ENCODE assay signal across 26 cellular contexts in the genomic region with DNA sequence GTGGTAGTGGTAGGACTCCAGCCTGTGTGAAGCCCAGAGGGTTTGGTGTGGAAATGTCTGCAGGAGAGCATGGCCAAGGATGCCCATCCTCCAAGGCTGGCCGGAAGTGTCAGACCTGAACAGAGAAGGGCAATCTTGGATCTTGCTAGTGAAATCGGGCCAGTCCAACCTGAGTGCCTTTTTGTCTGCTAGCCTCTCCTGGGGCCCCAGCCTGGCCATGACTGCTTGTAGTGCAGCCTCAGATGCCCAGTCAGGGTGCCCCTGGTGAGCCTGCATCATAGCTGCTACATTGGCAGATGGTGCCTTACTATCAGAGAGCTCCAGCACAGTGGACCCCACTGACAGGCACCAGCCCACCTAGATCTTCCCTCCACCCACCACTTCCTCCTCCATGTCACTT.
DNase-seq lines count a peak whose midpoint lies in the region; ATAC-seq, FAIRE-seq and TF ChIP-seq lines count a peak whose summit lies in the region.
"Had no signal": no experiment of that assay in that cellular context is flagged by ENCODE, and none has a peak within 500 bp of the region (broad histone marks: within the 10 kb centered on the region; RNA-seq: fewer than 3 reads in every experiment).

No MANE protein-coding gene starts in this region.

- DNase-seq in IMR-90 (no peak), H1 (ENCODE audit: low read depth in 1 of 2, low spot score in 2 of 2) (no peak), neural progenitor cell (ENCODE audit: low spot score) (no peak), PC-3 (no peak)
- DNase-seq in activated T-helper 1 cell treated with anti-CD3 and anti-CD28 coated beads, Interleukin-12 subunit alpha, Interleukin-12 subunit beta, Interleukin-2, Interleukin-4 antibody, amounts not matched to agents 30 ng/mL and 10 ng/mL and 1 ng/mL, durations not matched to agents 14 hours and 24 hours and 36 hours (ENCODE audit: low spot score): no peak
- DNase-seq: 8988T; ACHN; AML-193; BE2C; CD4-positive, alpha-beta T cell; CD8-positive, alpha-beta memory T cell; DMS 273 treated with DMSO at 0.1 percent for 48 hours; DMS79; EL; GDM1; GM23248; H9 had no signal

- no peak overlapping the region for H2BK12ac ChIP-seq in H1 (ENCODE audit: low read depth, low read length)

- ATAC-seq in IMR-90 (ENCODE audit: low read depth) (no peak), PC-3 (no peak), HG02588 (IDR thresholded peaks at IDR 0.05; ENCODE audit: unreplicated experiment) (no peak)
- ATAC-seq in stimulated activated memory B cell treated with anti-CD40 and anti-IgM and Interleukin-4, amounts not matched to agents 10 μg/mL and 1 μg/mL and 100 μg/mL, for 72 hours: peak; percentile 27
- ATAC-seq: A549, GM12878, HCT116 had no signal

- H2BK20ac ChIP-seq in IMR-90 (ENCODE audit: low read depth, low read length): no peak overlapping the region
- H2BK20ac ChIP-seq in H1 (ENCODE audit: low read length): no peak overlapping the region

- H3K4me3 ChIP-seq in IMR-90 (ENCODE audit: insufficient read depth, low read depth, low read length): no peak overlapping the region
- no peak overlapping the region for H3K4me3 ChIP-seq in H1 (ENCODE audit: extremely low read depth in 1 of 4, insufficient read depth in 2 of 4, low read depth in 3 of 4, low read length in 4 of 4)
- H3K4me3 ChIP-seq in neural progenitor cell: no peak overlapping the region
- no peak overlapping the region for H3K4me3 ChIP-seq in PC-3 (ENCODE audit: low read length)
- H3K4me3 ChIP-seq: A549; BLaER1 treated with 17β-estradiol and CSF1 and Interleukin-3, amounts not matched to agents 10 nM and 100 nM; GM12878; GM23248 had no signal

- H3K36me3 Mint-ChIP-seq in neural progenitor cell: peaks cover 11% of the 10 kb centered on the region
- H3K36me3 Mint-ChIP-seq in stimulated activated memory B cell treated with anti-CD40 and anti-IgM and Interleukin-4, amounts not matched to agents 10 μg/mL and 1 μg/mL and 100 μg/mL, for 72 hours: no peaks in the 10 kb centered on the region
- H3K36me3 Mint-ChIP-seq in activated T-helper 1 cell treated with anti-CD3 and anti-CD28 coated beads, Interleukin-12 subunit alpha, Interleukin-12 subunit beta, Interleukin-2, Interleukin-4 antibody, amounts not matched to agents 30 ng/mL and 10 ng/mL and 1 ng/mL, durations not matched to agents 14 hours and 24 hours and 36 hours (ENCODE audit: low read depth): no peaks in the 10 kb centered on the region
- H3K36me3 Mint-ChIP-seq: CD14-positive monocyte; CD8-positive, alpha-beta memory T cell had no signal

- peak overlapping the region; percentile 58; the same call in 1 of the 3 replicates for H2BK15ac ChIP-seq in IMR-90 (ENCODE audit: low read depth, low read length)
- peak overlapping the region; percentile 9; the same call in 1 of the 2 replicates for H2BK15ac ChIP-seq in H1 (ENCODE audit: low read length)

- H3K4ac ChIP-seq in IMR-90 (ENCODE audit: low read depth, low read length) (no peak overlapping the region), H1 (replicated peaks; ENCODE audit: insufficient read length, low read depth, low read length) (no peak overlapping the region)

- no peaks in the 10 kb centered on the region for H3K9me1 ChIP-seq in IMR-90 (ENCODE audit: insufficient read depth, low read length)

- dilution Hi-C loops in IMR-90 (cut with HindIII; ENCODE audit: low sequenced_read_pairs, unreplicated experiment): no loop called here

- no peaks in the 10 kb centered on the region for H3K23me2 ChIP-seq in H1 (ENCODE audit: low read depth, low read length)

- H3K9me2 ChIP-seq in PC-3 (replicated peaks; ENCODE audit: low read length): no peaks in the 10 kb centered on the region

- no TSS peak for BruUV-seq in IMR-90 (replicated peaks; lab: Mats Ljungman, UMichigan)
- BruUV-seq in PC-3 (replicated peaks; lab: Mats Ljungman, UMichigan): no TSS peak

- TF ChIP-seq EP300 in H1 (IDR thresholded peaks at IDR 0.05; ENCODE audit: borderline replicate concordance in 1 of 2, low read depth in 2 of 2, low read length in 2 of 2): no peak

- H3K79me1 ChIP-seq in IMR-90 (ENCODE audit: low read depth in 1 of 2, low read length in 2 of 2) (no peaks in the 10 kb centered on the region), H1 (ENCODE audit: low read depth, low read length) (no peaks in the 10 kb centered on the region)

- no peak overlapping the region for H3K14ac ChIP-seq in IMR-90 (replicated peaks; ENCODE audit: low read depth, low read length)
- H3K14ac ChIP-seq in H1 (ENCODE audit: insufficient read length): no peak overlapping the region

- H4K20me1 ChIP-seq in IMR-90 (ENCODE audit: insufficient read depth, low read length): no peaks in the 10 kb centered on the region
- peaks cover 0 to 2% of the 10 kb centered on the region in 2 experiments for H4K20me1 ChIP-seq in H1 (replicated peaks in 1 of 2; ENCODE audit: control insufficient read depth in 1 of 2, insufficient read depth in 2 of 2, low read length in 2 of 2)
- no peaks in the 10 kb centered on the region for H4K20me1 ChIP-seq in neural progenitor cell (ENCODE audit: low read depth)
- H4K20me1 ChIP-seq in PC-3 (ENCODE audit: low read length): no peaks in the 10 kb centered on the region
- H4K20me1 ChIP-seq: BLaER1 treated with 17β-estradiol and CSF1 and Interleukin-3, amounts not matched to agents 10 nM and 100 nM had no signal

- H3K18ac ChIP-seq in IMR-90 (ENCODE audit: low read depth, low read length) (no peak overlapping the region), H1 (ENCODE audit: extremely low read depth, low read length) (no peak overlapping the region)

- H3K27ac ChIP-seq in IMR-90 (ENCODE audit: insufficient read depth, low read length) (no peak overlapping the region), H1 (ENCODE audit: low read depth, low read length) (no peak overlapping the region), neural progenitor cell (no peak overlapping the region), PC-3 (ENCODE audit: low read length) (no peak overlapping the region)
- H3K27ac ChIP-seq: A549; BLaER1 treated with 17β-estradiol and CSF1 and Interleukin-3, amounts not matched to agents 10 nM and 100 nM; GM23248 had no signal

- CTCF ChIA-PET in IMR-90 (lab: Yijun Ruan, JAX) (no interaction called here), H1 (lab: Charles Lee; ENCODE audit: partially characterized antibody) (interaction anchor here (1.7 kb wide), 1 partner anchor 20 kb away, joined by 7 read pairs; no protein-coding TSS in a partner anchor), PC-3 (lab: Charles Lee) (no interaction called here)

- peak overlapping the region; percentile 70 for H2AK5ac ChIP-seq in IMR-90 (ENCODE audit: low read depth, low read length)
- no peak overlapping the region for H2AK5ac ChIP-seq in H1 (ENCODE audit: low read depth, low read length)

- peaks cover 14% of the 10 kb centered on the region for H3K4me1 Mint-ChIP-seq in neural progenitor cell
- no peaks in the 10 kb centered on the region for H3K4me1 Mint-ChIP-seq in stimulated activated memory B cell treated with anti-CD40 and anti-IgM and Interleukin-4, amounts not matched to agents 10 μg/mL and 1 μg/mL and 100 μg/mL, for 72 hours
- no peaks in the 10 kb centered on the region for H3K4me1 Mint-ChIP-seq in activated T-helper 1 cell treated with anti-CD3 and anti-CD28 coated beads, Interleukin-12 subunit alpha, Interleukin-12 subunit beta, Interleukin-2, Interleukin-4 antibody, amounts not matched to agents 30 ng/mL and 10 ng/mL and 1 ng/mL, durations not matched to agents 14 hours and 24 hours and 36 hours (ENCODE audit: low read depth)
- H3K4me1 Mint-ChIP-seq: CD14-positive monocyte; CD8-positive, alpha-beta memory T cell had no signal

- WGBS in IMR-90 (ENCODE audit: extremely low coverage in 2 of 2, insufficient read length in 1 of 2), 2 experiments: 100% methylated on average over 1 of the region's 2 CpGs; no CpG with 5 or more reads in 1 of the 2 experiments
- 88% methylated on average over 2 of the region's 2 CpGs; no CpG with 5 or more reads in 1 of the 2 experiments for WGBS in H1 (ENCODE audit: extremely low coverage in 1 of 2, insufficient coverage in 1 of 2, insufficient read length in 1 of 2, insufficient replicate concordance in 2 of 2, low coverage in 1 of 2, low lambda C conversion rate in 2 of 2, missing lambda C conversion rate in 1 of 2), 2 experiments

- POLR2A ChIA-PET in IMR-90 (lab: Charles Lee; ENCODE audit: unreplicated experiment) (no interaction called here), H1 (lab: Charles Lee; ENCODE audit: partially characterized antibody) (no interaction called here), PC-3 (lab: Charles Lee; ENCODE audit: unreplicated experiment) (no interaction called here)

- no peak overlapping the region for H2BK120ac ChIP-seq in IMR-90 (ENCODE audit: low read depth, low read length)
- H2BK120ac ChIP-seq in H1 (replicated peaks; ENCODE audit: low read depth, low read length): no peak overlapping the region

- intact Hi-C loops in IMR-90 (cut with micrococcal nuclease): no loop called here
- intact Hi-C loops in activated T-helper 1 cell treated with anti-CD3 and anti-CD28 coated beads, Interleukin-12 subunit alpha, Interleukin-12 subunit beta, Interleukin-2, Interleukin-4 antibody, amounts not matched to agents 30 ng/mL and 10 ng/mL and 1 ng/mL, durations not matched to agents 14 hours and 24 hours and 36 hours (cut with micrococcal nuclease): no loop called here
- intact Hi-C loops in PC-3 (cut with micrococcal nuclease): no loop called here

- H3K23ac ChIP-seq in IMR-90 (ENCODE audit: low read depth, low read length) (no peak overlapping the region), H1 (ENCODE audit: insufficient read length) (no peak overlapping the region)

- FAIRE-seq in H1 (lab: Jason Lieb, UNC): no peak
- FAIRE-seq: A549, D721Med, GM12878, GM19239 had no signal

- H3K9me3 Mint-ChIP-seq in neural progenitor cell: peaks cover 19% of the 10 kb centered on the region
- no peaks in the 10 kb centered on the region for H3K9me3 Mint-ChIP-seq in stimulated activated memory B cell treated with anti-CD40 and anti-IgM and Interleukin-4, amounts not matched to agents 10 μg/mL and 1 μg/mL and 100 μg/mL, for 72 hours
- H3K9me3 Mint-ChIP-seq in activated T-helper 1 cell treated with anti-CD3 and anti-CD28 coated beads, Interleukin-12 subunit alpha, Interleukin-12 subunit beta, Interleukin-2, Interleukin-4 antibody, amounts not matched to agents 30 ng/mL and 10 ng/mL and 1 ng/mL, durations not matched to agents 14 hours and 24 hours and 36 hours: no peaks in the 10 kb centered on the region
- H3K9me3 Mint-ChIP-seq: H9 had no signal

- peak overlapping the region; percentile 47 for H2AFZ ChIP-seq in IMR-90 (replicated peaks; ENCODE audit: low read length, poor library complexity)
- no peak overlapping the region for H2AFZ ChIP-seq in H1 (ENCODE audit: low read length)
- no peak overlapping the region for H2AFZ ChIP-seq in neural progenitor cell (replicated peaks)
- H2AFZ ChIP-seq in PC-3 (ENCODE audit: low read length): no peak overlapping the region
- H2AFZ ChIP-seq: GM23248 had no signal

- no peak overlapping the region for H4K8ac ChIP-seq in IMR-90 (ENCODE audit: low read depth in 2 of 2, low read length in 2 of 2)
- no peak overlapping the region for H4K8ac ChIP-seq in H1 (ENCODE audit: extremely low read depth, insufficient read depth, low read length)

- peak overlapping the region; percentile 61 for H4K91ac ChIP-seq in IMR-90 (ENCODE audit: insufficient read depth, low read depth, low read length)
- H4K91ac ChIP-seq in H1 (replicated peaks; ENCODE audit: insufficient read length, low read length): no peak overlapping the region

- TF ChIP-seq RAD21 in IMR-90 (IDR thresholded peaks at IDR 0.05; ENCODE audit: low read length) (no peak), H1 (IDR thresholded peaks at IDR 0.05 in 1 of 2, conservative IDR thresholded peaks at IDR 0.05 in 1 of 2; ENCODE audit: low read depth in 2 of 2, low read length in 2 of 2) (no peak)

- TF ChIP-seq POLR2A in IMR-90 (IDR thresholded peaks at IDR 0.05; ENCODE audit: low read depth, low read length): no peak
- no peak for TF ChIP-seq POLR2A in H1 (IDR thresholded peaks at IDR 0.05; ENCODE audit: control extremely low read depth in 1 of 2, low read depth in 2 of 2, low read length in 2 of 2)

- in situ Hi-C loops in IMR-90 (cut with MboI; ENCODE audit: low sequenced_read_pairs): no loop called here

- no peak overlapping the region for H4K5ac ChIP-seq in IMR-90 (ENCODE audit: low read depth, low read length)
- no peak overlapping the region for H4K5ac ChIP-seq in H1 (ENCODE audit: insufficient read length, low read depth, low read length)

- H3K4me1 ChIP-seq in IMR-90 (ENCODE audit: control insufficient read depth, insufficient read depth, low read length): peaks cover 5% of the 10 kb centered on the region; the same call in 1 of the 2 replicates
- no peaks in the 10 kb centered on the region; a peak in 1 of 7 replicates for H3K4me1 ChIP-seq in H1 (replicated peaks in 1 of 4; ENCODE audit: control insufficient read depth in 3 of 4, insufficient read depth in 4 of 4, low read length in 3 of 4)
- H3K4me1 ChIP-seq in neural progenitor cell: peaks cover 30% of the 10 kb centered on the region
- H3K4me1 ChIP-seq in PC-3 (ENCODE audit: insufficient read depth, low read length): peaks cover 12% of the 10 kb centered on the region; the same call in 1 of the 2 replicates
- H3K4me1 ChIP-seq: A549; BE2C; BLaER1 treated with 17β-estradiol and CSF1 and Interleukin-3, amounts not matched to agents 10 nM and 100 nM had no signal

- H3F3A ChIP-seq in neural progenitor cell (ENCODE audit: low read depth): no peaks in the 10 kb centered on the region
- H3F3A ChIP-seq in PC-3 (ENCODE audit: low read length, unreplicated experiment): no peaks in the 10 kb centered on the region

- peaks cover 6% of the 10 kb centered on the region for H3K27me3 Mint-ChIP-seq in neural progenitor cell (ENCODE audit: insufficient read depth, low read depth)
- no peaks in the 10 kb centered on the region for H3K27me3 Mint-ChIP-seq in stimulated activated memory B cell treated with anti-CD40 and anti-IgM and Interleukin-4, amounts not matched to agents 10 μg/mL and 1 μg/mL and 100 μg/mL, for 72 hours
- no peaks in the 10 kb centered on the region for H3K27me3 Mint-ChIP-seq in activated T-helper 1 cell treated with anti-CD3 and anti-CD28 coated beads, Interleukin-12 subunit alpha, Interleukin-12 subunit beta, Interleukin-2, Interleukin-4 antibody, amounts not matched to agents 30 ng/mL and 10 ng/mL and 1 ng/mL, durations not matched to agents 14 hours and 24 hours and 36 hours (ENCODE audit: insufficient read depth)
- H3K27me3 Mint-ChIP-seq: CD4-positive, alpha-beta T cell; CD8-positive, alpha-beta memory T cell had no signal

- no peak overlapping the region for H2BK5ac ChIP-seq in IMR-90 (ENCODE audit: low read depth, low read length, poor library complexity, severe bottlenecking)
- H2BK5ac ChIP-seq in H1 (ENCODE audit: low read depth, low read length): no peak overlapping the region

- TF ChIP-seq CTCF in IMR-90 (conservative IDR thresholded peaks at IDR 0.05; ENCODE audit: low read depth, low read length) (no peak), H1 (IDR thresholded peaks at IDR 0.05; ENCODE audit: control extremely low read depth in 1 of 3, insufficient read depth in 1 of 3, low read depth in 1 of 3, low read length in 3 of 3) (no peak), neural progenitor cell (IDR thresholded peaks at IDR 0.05) (no peak), PC-3 (conservative IDR thresholded peaks at IDR 0.05; ENCODE audit: low read depth, low read length) (no peak)

- H3K9me3 ChIP-seq in IMR-90 (ENCODE audit: control insufficient read depth, insufficient read depth, low read length): no peaks in the 10 kb centered on the region
- peaks cover 0 to 2% of the 10 kb centered on the region in 2 experiments; a peak in 1 of 4 replicates for H3K9me3 ChIP-seq in H1 (ENCODE audit: insufficient read depth in 2 of 2, low read depth in 1 of 2, low read length in 1 of 2)
- H3K9me3 ChIP-seq in neural progenitor cell (ENCODE audit: low read depth): no peaks in the 10 kb centered on the region
- H3K9me3 ChIP-seq in PC-3 (ENCODE audit: low read length): no peaks in the 10 kb centered on the region
- H3K9me3 ChIP-seq: A549; BE2C; BLaER1 treated with 17β-estradiol and CSF1 and Interleukin-3, amounts not matched to agents 10 nM and 100 nM had no signal

- H3K36me3 ChIP-seq in IMR-90 (ENCODE audit: control insufficient read depth, insufficient read depth, low read length) (no peaks in the 10 kb centered on the region), H1 (ENCODE audit: control insufficient read depth in 2 of 4, insufficient read depth in 4 of 4, low read length in 3 of 4) (no peaks in the 10 kb centered on the region), neural progenitor cell (no peaks in the 10 kb centered on the region), PC-3 (ENCODE audit: low read depth, low read length) (no peaks in the 10 kb centered on the region)
- H3K36me3 ChIP-seq: BE2C; BLaER1 treated with 17β-estradiol and CSF1 and Interleukin-3, amounts not matched to agents 10 nM and 100 nM had no signal

- peak overlapping the region; percentile 54 for H3K27ac Mint-ChIP-seq in neural progenitor cell
- H3K27ac Mint-ChIP-seq in stimulated activated memory B cell treated with anti-CD40 and anti-IgM and Interleukin-4, amounts not matched to agents 10 μg/mL and 1 μg/mL and 100 μg/mL, for 72 hours: no peak overlapping the region
- no peak overlapping the region for H3K27ac Mint-ChIP-seq in activated T-helper 1 cell treated with anti-CD3 and anti-CD28 coated beads, Interleukin-12 subunit alpha, Interleukin-12 subunit beta, Interleukin-2, Interleukin-4 antibody, amounts not matched to agents 30 ng/mL and 10 ng/mL and 1 ng/mL, durations not matched to agents 14 hours and 24 hours and 36 hours
- H3K27ac Mint-ChIP-seq: CD14-positive monocyte; CD4-positive, alpha-beta T cell; CD8-positive, alpha-beta memory T cell; H9 had no signal

- H3K79me2 ChIP-seq in H1 (ENCODE audit: control insufficient read depth in 1 of 2, insufficient read depth in 2 of 2, low read length in 2 of 2): no peaks in the 10 kb centered on the region
- H3K79me2 ChIP-seq in neural progenitor cell (ENCODE audit: low read depth): no peaks in the 10 kb centered on the region
- no peaks in the 10 kb centered on the region for H3K79me2 ChIP-seq in PC-3 (ENCODE audit: low read length)

- H3K27me3 ChIP-seq in IMR-90 (ENCODE audit: control insufficient read depth, insufficient read depth, low read length): no peaks in the 10 kb centered on the region
- H3K27me3 ChIP-seq in H1 (replicated peaks in 1 of 4; ENCODE audit: control insufficient read depth in 3 of 4, extremely low read depth in 1 of 4, insufficient read depth in 3 of 4, low read length in 3 of 4): no peaks in the 10 kb centered on the region
- no peaks in the 10 kb centered on the region for H3K27me3 ChIP-seq in neural progenitor cell
- H3K27me3 ChIP-seq in PC-3 (ENCODE audit: low read length): no peaks in the 10 kb centered on the region
- H3K27me3 ChIP-seq: BE2C; BLaER1 treated with 17β-estradiol and CSF1 and Interleukin-3, amounts not matched to agents 10 nM and 100 nM had no signal

- H3K4me2 ChIP-seq in IMR-90 (ENCODE audit: low read depth, low read length): no peak overlapping the region
- H3K4me2 ChIP-seq in H1 (ENCODE audit: insufficient read depth in 1 of 2, low read depth in 2 of 2, low read length in 2 of 2): no peak overlapping the region
- no peak overlapping the region for H3K4me2 ChIP-seq in neural progenitor cell
- H3K4me2 ChIP-seq in PC-3 (ENCODE audit: low read length): no peak overlapping the region
- H3K4me2 ChIP-seq: A549; BLaER1 treated with 17β-estradiol and CSF1 and Interleukin-3, amounts not matched to agents 10 nM and 100 nM had no signal

- H3K9ac ChIP-seq in IMR-90 (ENCODE audit: low read depth, low read length) (no peak overlapping the region), H1 (replicated peaks in 1 of 4; ENCODE audit: extremely low read depth in 1 of 4, low read depth in 3 of 4, low read length in 3 of 4) (no peak overlapping the region), neural progenitor cell (no peak overlapping the region), PC-3 (ENCODE audit: low read length) (no peak overlapping the region)
- H3K9ac ChIP-seq: BLaER1 treated with 17β-estradiol and CSF1 and Interleukin-3, amounts not matched to agents 10 nM and 100 nM; GM23248 had no signal

- H2AK9ac ChIP-seq in IMR-90 (replicated peaks; ENCODE audit: low read depth, low read length, poor library complexity): peak overlapping the region; percentile 59

- H3K56ac ChIP-seq in IMR-90 (ENCODE audit: extremely low read depth, insufficient read depth, low read length) (no peak overlapping the region), H1 (replicated peaks; ENCODE audit: insufficient read length, low read depth, low read length) (no peak overlapping the region)

- H3K4me3 Mint-ChIP-seq in neural progenitor cell: no peak overlapping the region
- H3K4me3 Mint-ChIP-seq in stimulated activated memory B cell treated with anti-CD40 and anti-IgM and Interleukin-4, amounts not matched to agents 10 μg/mL and 1 μg/mL and 100 μg/mL, for 72 hours: no peak overlapping the region
- H3K4me3 Mint-ChIP-seq in activated T-helper 1 cell treated with anti-CD3 and anti-CD28 coated beads, Interleukin-12 subunit alpha, Interleukin-12 subunit beta, Interleukin-2, Interleukin-4 antibody, amounts not matched to agents 30 ng/mL and 10 ng/mL and 1 ng/mL, durations not matched to agents 14 hours and 24 hours and 36 hours: no peak overlapping the region
- H3K4me3 Mint-ChIP-seq: CD14-positive monocyte; CD4-positive, alpha-beta T cell; CD8-positive, alpha-beta memory T cell; H9 had no signal
